Comparison of ENCODE assay signal across 25 cellular contexts in the genomic region with DNA sequence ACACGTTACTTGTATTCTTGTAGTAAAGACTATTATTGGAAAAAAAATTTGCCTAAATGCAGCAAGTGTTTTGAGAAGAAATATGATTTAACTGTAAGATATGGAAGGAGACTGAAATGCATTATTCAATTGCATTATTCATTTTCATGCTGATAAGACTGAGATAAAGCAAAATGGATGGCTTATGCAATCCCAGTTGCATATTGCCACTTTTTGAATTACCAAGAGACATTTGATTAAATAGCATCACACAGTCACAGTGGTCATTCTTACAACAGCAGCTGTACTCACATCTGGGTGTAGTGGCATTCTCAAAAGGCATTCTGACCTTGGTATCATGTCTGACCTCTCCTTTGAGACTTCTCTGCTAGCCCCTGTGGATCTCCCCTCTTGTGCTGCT.
"Had no signal": no experiment of that assay in that cellular context is flagged by ENCODE, and none has a peak within 500 bp of the region (broad histone marks: within the 10 kb centered on the region; RNA-seq: fewer than 3 reads in every experiment).

No MANE protein-coding gene starts in this region.

- DNase-seq: activated CD4-positive, alpha-beta T cell treated with anti-CD3 and anti-CD28 coated beads for 36 hours; activated CD4-positive, alpha-beta T cell treated with anti-CD3 and anti-CD28 coated beads, Interleukin-2, amount 50 U/mL, for 4 hours; activated CD8-positive, alpha-beta memory T cell treated with anti-CD3 and anti-CD28 coated beads for 24 hours; activated CD8-positive, alpha-beta memory T cell treated with anti-CD3 and anti-CD28 coated beads, Interleukin-2, amount 50 U/mL, for 4 hours; activated naive CD4-positive, alpha-beta T cell; activated T-cell treated with anti-CD3 and anti-CD28 coated beads, Interleukin-2, amount 50 U/mL, for 24 hours; adrenal gland; cerebellar nuclear complex; cortex of kidney; foreskin fibroblast; left ventricle myocardium inferior; nucleus accumbens; right lobe of liver; stimulated activated CD4-positive, alpha-beta T cell treated with anti-CD3 and anti-CD28 coated beads, Interleukin-2, amount 100 ng/mL, for 24 hours; stimulated activated naive CD8-positive, alpha-beta T cell treated with anti-CD3 and anti-CD28 coated beads, Interleukin-15, amount 100 ng/mL, for 72 hours; T-helper 9 cell; tibial artery had no signal

- H3K27ac Mint-ChIP-seq: activated CD4-positive, alpha-beta T cell treated with anti-CD3 and anti-CD28 coated beads for 36 hours; activated naive CD8-positive, alpha-beta T cell; activated T-cell treated with anti-CD3 and anti-CD28 coated beads, Interleukin-2, amount 50 U/mL, for 24 hours; activated T-helper 2 cell treated with anti-CD3 and anti-CD28 coated beads, Interferon-gamma antibody, Interleukin-2, Interleukin-4, amounts not matched to agents 10 μg/mL and 5 μg/mL and 100 μg/mL, durations not matched to agents 14 hours and 24 hours and 36 hours; natural killer cell treated with Interleukin-12 subunit alpha and Interleukin-12 subunit beta and Interleukin-15 and Interleukin-18, amount 100 ng/mL, for 72 hours; stimulated activated effector memory CD8-positive, alpha-beta T cell treated with anti-CD3 and anti-CD28 coated beads, Interleukin-12 subunit alpha, Interleukin-12 subunit beta, amount 100 ng/mL, for 72 hours; stimulated activated naive CD8-positive, alpha-beta T cell treated with anti-CD3 and anti-CD28 coated beads, Interleukin-15, amount 100 ng/mL, for 72 hours; WTC11 had no signal

- H3K4me3 Mint-ChIP-seq: activated CD4-positive, alpha-beta T cell treated with anti-CD3 and anti-CD28 coated beads for 36 hours; activated naive CD8-positive, alpha-beta T cell; activated T-cell treated with anti-CD3 and anti-CD28 coated beads, Interleukin-2, amount 50 U/mL, for 24 hours; natural killer cell treated with Interleukin-12 subunit alpha and Interleukin-12 subunit beta and Interleukin-15 and Interleukin-18, amount 100 ng/mL, for 72 hours; stimulated activated effector memory CD8-positive, alpha-beta T cell treated with anti-CD3 and anti-CD28 coated beads, Interleukin-12 subunit alpha, Interleukin-12 subunit beta, amount 100 ng/mL, for 72 hours; stimulated activated naive CD8-positive, alpha-beta T cell treated with anti-CD3 and anti-CD28 coated beads, Interleukin-15, amount 100 ng/mL, for 72 hours; WTC11 had no signal

- H3K9me3 ChIP-seq: adrenal gland, left ventricle myocardium inferior, right lobe of liver, tibial artery, vagina had no signal

- H3K4me1 Mint-ChIP-seq: stimulated activated effector memory CD8-positive, alpha-beta T cell treated with anti-CD3 and anti-CD28 coated beads, Interleukin-12 subunit alpha, Interleukin-12 subunit beta, amount 100 ng/mL, for 72 hours had no signal

- H3K27ac ChIP-seq: adrenal gland, hepatocyte, left ventricle myocardium inferior, right lobe of liver, skin epidermis, tibial artery, vagina had no signal

- ATAC-seq: activated CD4-positive, alpha-beta T cell treated with anti-CD3 and anti-CD28 coated beads for 36 hours; natural killer cell treated with Interleukin-12 subunit alpha and Interleukin-12 subunit beta and Interleukin-15 and Interleukin-18, amount 100 ng/mL, for 72 hours; right lobe of liver; stimulated activated effector memory CD8-positive, alpha-beta T cell treated with anti-CD3 and anti-CD28 coated beads, Interleukin-12 subunit alpha, Interleukin-12 subunit beta, amount 100 ng/mL, for 72 hours; stimulated activated naive CD8-positive, alpha-beta T cell treated with anti-CD3 and anti-CD28 coated beads, Interleukin-15, amount 100 ng/mL, for 72 hours; WTC11 had no signal

- H3K4me1 ChIP-seq: adrenal gland, left ventricle myocardium inferior, right lobe of liver, tibial artery, vagina had no signal

- H3K9me3 Mint-ChIP-seq: activated T-cell treated with anti-CD3 and anti-CD28 coated beads, Interleukin-2, amount 50 U/mL, for 24 hours; activated T-helper 2 cell treated with anti-CD3 and anti-CD28 coated beads, Interferon-gamma antibody, Interleukin-2, Interleukin-4, amounts not matched to agents 10 μg/mL and 5 μg/mL and 100 μg/mL, durations not matched to agents 14 hours and 24 hours and 36 hours; natural killer cell treated with Interleukin-12 subunit alpha and Interleukin-12 subunit beta and Interleukin-15 and Interleukin-18, amount 100 ng/mL, for 72 hours had no signal

- H2AFZ ChIP-seq: hepatocyte had no signal

- H3K4me3 ChIP-seq: adrenal gland, hepatocyte, left ventricle myocardium inferior, right lobe of liver, skin epidermis, tibial artery, vagina had no signal

- H3K27me3 Mint-ChIP-seq: activated CD4-positive, alpha-beta T cell treated with anti-CD3 and anti-CD28 coated beads for 36 hours had no signal

- H3K36me3 Mint-ChIP-seq: activated naive CD8-positive, alpha-beta T cell; natural killer cell treated with Interleukin-12 subunit alpha and Interleukin-12 subunit beta and Interleukin-15 and Interleukin-18, amount 100 ng/mL, for 72 hours; stimulated activated effector memory CD8-positive, alpha-beta T cell treated with anti-CD3 and anti-CD28 coated beads, Interleukin-12 subunit alpha, Interleukin-12 subunit beta, amount 100 ng/mL, for 72 hours; WTC11 had no signal

- H3K4me2 ChIP-seq: hepatocyte had no signal

- H3K36me3 ChIP-seq: adrenal gland, left ventricle myocardium inferior, right lobe of liver, tibial artery, vagina had no signal

- H3K27me3 ChIP-seq: adrenal gland, hepatocyte, right lobe of liver, tibial artery, vagina had no signal

- H3K79me2 ChIP-seq: hepatocyte had no signal
